In the genomic region with DNA sequence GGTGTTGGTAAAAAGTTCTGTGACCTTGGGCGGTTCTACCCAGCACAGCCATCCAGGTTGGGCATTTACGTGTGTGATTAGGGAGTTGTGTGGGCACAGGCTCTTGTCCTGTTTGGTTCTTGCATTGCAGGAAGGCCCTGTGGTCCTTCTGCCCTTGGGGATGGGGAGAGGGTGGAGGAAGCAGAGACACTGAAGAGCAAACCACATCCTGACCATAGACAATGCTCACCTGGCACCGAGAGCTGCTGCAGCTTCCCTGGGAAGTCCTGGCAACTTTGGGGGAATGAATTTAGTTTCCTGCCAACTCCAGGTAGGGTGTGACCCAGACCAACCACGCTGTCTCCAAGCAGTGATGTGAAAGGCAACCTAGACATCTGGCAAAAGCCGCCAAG, we compare ENCODE assay signal across 13 cellular contexts.
"Had no signal": no experiment of that assay in that cellular context is flagged by ENCODE, and none has a peak within 500 bp of the region (broad histone marks: within the 10 kb centered on the region; RNA-seq: fewer than 3 reads in every experiment).

No MANE protein-coding gene starts in this region.

- H3K9ac ChIP-seq: parathyroid adenoma had no signal

- H3K4me3 Mint-ChIP-seq: activated CD4-positive, alpha-beta T cell treated with anti-CD3 and anti-CD28 coated beads, Interleukin-2, amount 10 ng/mL, durations not matched to agents 24 days and 14 days; activated naive CD4-positive, alpha-beta T cell treated with anti-CD3 and anti-CD28 coated beads for 36 hours; central memory CD8-positive, alpha-beta T cell; memory B cell; neural crest cell had no signal

- H3K27ac ChIP-seq: adrenal gland, left lung, parathyroid adenoma had no signal

- ATAC-seq: left lung had no signal

- H3K79me2 ChIP-seq: parathyroid adenoma had no signal

- H3K9me3 ChIP-seq: adrenal gland, gastrocnemius medialis, left lung had no signal

- H2AFZ ChIP-seq: parathyroid adenoma had no signal

- H3K4me1 ChIP-seq: adrenal gland, gastrocnemius medialis, left lung, parathyroid adenoma had no signal

- DNase-seq: activated CD4-positive, alpha-beta T cell treated with anti-CD3 and anti-CD28 coated beads, Interleukin-2, amount 10 ng/mL, durations not matched to agents 24 days and 14 days; activated naive CD4-positive, alpha-beta T cell treated with anti-CD3 and anti-CD28 coated beads for 36 hours; effector memory CD4-positive, alpha-beta T cell; islet precursor cell; left lung; retina; trophoblast cell had no signal

- H3K4me1 Mint-ChIP-seq: central memory CD8-positive, alpha-beta T cell; memory B cell; neural crest cell had no signal

- H3K36me3 ChIP-seq: adrenal gland, gastrocnemius medialis, left lung had no signal

- H3K9me3 Mint-ChIP-seq: activated CD4-positive, alpha-beta T cell treated with anti-CD3 and anti-CD28 coated beads, Interleukin-2, amount 10 ng/mL, durations not matched to agents 24 days and 14 days; activated naive CD4-positive, alpha-beta T cell treated with anti-CD3 and anti-CD28 coated beads for 36 hours; central memory CD8-positive, alpha-beta T cell; memory B cell; neural crest cell had no signal

- H3K4me3 ChIP-seq: adrenal gland, gastrocnemius medialis, left lung had no signal

- H3K27ac Mint-ChIP-seq: activated CD4-positive, alpha-beta T cell treated with anti-CD3 and anti-CD28 coated beads, Interleukin-2, amount 10 ng/mL, durations not matched to agents 24 days and 14 days; activated naive CD4-positive, alpha-beta T cell treated with anti-CD3 and anti-CD28 coated beads for 36 hours; memory B cell had no signal
